ENCODE assay signal across 2 cellular contexts in genomic region chr2:53247986-53248735, GRCh38.
TF ChIP-seq lines count a peak whose summit lies in the region.

No MANE protein-coding gene starts in this region.

TF ChIP-seq in SK-N-SH, 30 proteins besides CTCF, POLR2A, EP300 and RAD21 (continued from another document):
- TF ChIP-seq ZBTB33 (IDR thresholded peaks at IDR 0.05; ENCODE audit: borderline replicate concordance, low read depth) (no peak), EZH2phosphoT487 (IDR thresholded peaks at IDR 0.05; ENCODE audit: borderline replicate concordance, low read depth) (no peak), POLR2AphosphoS5 (IDR thresholded peaks at IDR 0.05; ENCODE audit: low read depth, low read length) (no peak), RXRA (IDR thresholded peaks at IDR 0.05; ENCODE audit: borderline replicate concordance, low read depth) (no peak)

TF ChIP-seq in SK-N-SH treated with all-trans-retinoic acid at 6 μM for 48 hours, 23 proteins besides CTCF, POLR2A, EP300 and RAD21 (continued from another document):
- no peak for TF ChIP-seq CREB5 (CRISPR knock-in tag; IDR thresholded peaks at IDR 0.05; ENCODE audit: low read depth)
- no peak for TF ChIP-seq ESRRG (CRISPR knock-in tag; IDR thresholded peaks at IDR 0.05)
- TF ChIP-seq ZNF565 (CRISPR knock-in tag; conservative IDR thresholded peaks at IDR 0.05; ENCODE audit: low read depth): no peak
- TF ChIP-seq ARNTL (CRISPR knock-in tag; IDR thresholded peaks at IDR 0.05; ENCODE audit: borderline replicate concordance, low read depth): no peak
- no peak for TF ChIP-seq TCF4 (CRISPR knock-in tag; IDR thresholded peaks at IDR 0.05; ENCODE audit: borderline replicate concordance)
- TF ChIP-seq PPARA (CRISPR knock-in tag; IDR thresholded peaks at IDR 0.05; ENCODE audit: borderline replicate concordance): no peak
- no peak for TF ChIP-seq ZFP3 (CRISPR knock-in tag; IDR thresholded peaks at IDR 0.05)
- TF ChIP-seq ZNF70 (CRISPR knock-in tag; IDR thresholded peaks at IDR 0.05): no peak
- no peak for TF ChIP-seq ZNF8 (CRISPR knock-in tag; IDR thresholded peaks at IDR 0.05)
- TF ChIP-seq TSHZ2 (CRISPR knock-in tag; IDR thresholded peaks at IDR 0.05): no peak
- no peak for TF ChIP-seq SNAI2 (CRISPR knock-in tag; IDR thresholded peaks at IDR 0.05)
